34 cellular contexts compared by ENCODE assay signal in the genomic region with DNA sequence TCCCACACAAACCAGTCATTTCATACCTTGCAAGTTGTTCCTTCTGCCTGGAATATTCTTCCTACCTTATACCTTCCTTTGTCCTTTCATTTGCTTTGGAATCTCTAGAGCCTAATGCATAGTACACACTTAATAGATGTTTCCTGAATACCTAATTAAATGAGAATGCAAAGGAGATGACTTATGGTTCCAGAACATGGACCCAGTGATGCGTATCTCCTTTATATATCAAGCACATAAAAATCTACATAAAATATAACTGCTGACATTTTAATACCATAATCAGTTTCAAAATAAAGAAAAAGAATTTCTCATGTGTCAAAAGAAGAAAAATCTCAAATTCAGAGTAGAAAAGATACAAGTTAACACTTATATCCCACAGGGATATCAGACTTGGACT.
DNase-seq lines count a peak whose midpoint lies in the region; ATAC-seq, FAIRE-seq and TF ChIP-seq lines count a peak whose summit lies in the region.
"Had no signal": no experiment of that assay in that cellular context is flagged by ENCODE, and none has a peak within 500 bp of the region (broad histone marks: within the 10 kb centered on the region; RNA-seq: fewer than 3 reads in every experiment).

No MANE protein-coding gene starts in this region.

- peaks cover 25% of the 10 kb centered on the region for H3K4me1 Mint-ChIP-seq in CD14-positive monocyte
- H3K4me1 Mint-ChIP-seq in stimulated activated memory B cell treated with anti-CD40 and anti-IgM and Interleukin-4, amounts not matched to agents 10 μg/mL and 1 μg/mL and 100 μg/mL, for 72 hours = peaks cover 48% of the 10 kb centered on the region
- H3K4me1 Mint-ChIP-seq in chondrocyte (ENCODE audit: low read depth) = peaks cover 5% of the 10 kb centered on the region

- 92% methylated on average over 1 of the region's 1 CpG for WGBS in K562 (ENCODE audit: insufficient coverage, low coverage, missing lambda C conversion rate)

- no peaks in the 10 kb centered on the region for H3K9me3 ChIP-seq in Karpas-422 (ENCODE audit: low read length)
- H3K9me3 ChIP-seq in K562 (replicated peaks; ENCODE audit: control insufficient read depth, insufficient read depth, low read depth, low read length) = no peaks in the 10 kb centered on the region; the same call in 1 of the 2 replicates
- no peaks in the 10 kb centered on the region for H3K9me3 ChIP-seq in breast epithelium
- H3K9me3 ChIP-seq: testis had no signal

- CTCF ChIA-PET in K562 (lab: Yijun Ruan, JAX; ENCODE audit: low intra/inter-chr PET ratio) = no interaction called here

- H3K27me3 Mint-ChIP-seq in CD14-positive monocyte (ENCODE audit: low read depth in 3 of 3) = peaks cover 0 to 1% (median 0%) of the 10 kb centered on the region in 3 donors
- H3K27me3 Mint-ChIP-seq in stimulated activated memory B cell treated with anti-CD40 and anti-IgM and Interleukin-4, amounts not matched to agents 10 μg/mL and 1 μg/mL and 100 μg/mL, for 72 hours = no peaks in the 10 kb centered on the region
- H3K27me3 Mint-ChIP-seq in chondrocyte (ENCODE audit: low read depth) = no peaks in the 10 kb centered on the region
- H3K27me3 Mint-ChIP-seq: activated naive CD8-positive, alpha-beta T cell treated with anti-CD3 and anti-CD28 coated beads for 36 hours had no signal

- no peak overlapping the region for H2AFZ ChIP-seq in Karpas-422 (ENCODE audit: low read length)
- no peak overlapping the region for H2AFZ ChIP-seq in K562 (ENCODE audit: low read depth, low read length)
- H2AFZ ChIP-seq: GM23338, parathyroid adenoma had no signal

- TF ChIP-seq POLR2A in K562 (conservative IDR thresholded peaks at IDR 0.05) (no peak), erythroblast (IDR thresholded peaks at IDR 0.05; ENCODE audit: low read length) (no peak), breast epithelium (IDR thresholded peaks at IDR 0.05) (no peak)

- FAIRE-seq in K562 (lab: Jason Lieb, UNC) = no peak
- FAIRE-seq: bronchial epithelial cell, endothelial cell of umbilical vein, islet of Langerhans, urothelium cell line had no signal

- H3K27ac Mint-ChIP-seq in CD14-positive monocyte = peak overlapping the region in 4 of 7 donors; percentile 43 to 71 (median 66)
- peak overlapping the region; percentile 94 for H3K27ac Mint-ChIP-seq in stimulated activated memory B cell treated with anti-CD40 and anti-IgM and Interleukin-4, amounts not matched to agents 10 μg/mL and 1 μg/mL and 100 μg/mL, for 72 hours
- H3K27ac Mint-ChIP-seq in chondrocyte (ENCODE audit: unreplicated experiment) = no peak overlapping the region

- H3K4me3 Mint-ChIP-seq in CD14-positive monocyte (no peak overlapping the region), chondrocyte (ENCODE audit: unreplicated experiment) (no peak overlapping the region)
- no peak overlapping the region for H3K4me3 Mint-ChIP-seq in stimulated activated memory B cell treated with anti-CD40 and anti-IgM and Interleukin-4, amounts not matched to agents 10 μg/mL and 1 μg/mL and 100 μg/mL, for 72 hours
- H3K4me3 Mint-ChIP-seq: activated naive CD8-positive, alpha-beta T cell treated with anti-CD3 and anti-CD28 coated beads for 36 hours; GM23338 had no signal

- intact Hi-C loops in CD14-positive monocyte (cut with micrococcal nuclease) = no loop called here
- intact Hi-C loops in K562 (cut with micrococcal nuclease) = loop anchor here (2.0 kb wide), 1 partner anchor 35 kb away; no protein-coding TSS in a partner anchor
- intact Hi-C loops in breast epithelium (cut with DNase I; ENCODE audit: low total_unique reads) = no loop called here

- DNase-seq in CD14-positive monocyte (ENCODE audit: low spot score) (no peak), Karpas-422 (peak; percentile 59), K562 (ENCODE audit: extremely low read depth in 1 of 4, low spot score in 3 of 4) (no peak), chondrocyte (ENCODE audit: low spot score) (no peak), erythroblast (lab: John Stamatoyannopoulos, UW) (no peak), breast epithelium (ENCODE audit: low spot score in 2 of 2) (no peak)
- DNase-seq: activated CD4-positive, alpha-beta T cell treated with anti-CD3 and anti-CD28 coated beads for 48 hours; activated effector memory CD4-positive, alpha-beta T cell treated with anti-CD3 and anti-CD28 coated beads, Interleukin-2, amount 50 U/mL, for 16 hours; activated naive CD8-positive, alpha-beta T cell treated with anti-CD3 and anti-CD28 coated beads for 36 hours; activated T-cell treated with anti-CD3 and anti-CD28 coated beads, Interleukin-2, amount 50 U/mL, for 1 hour; anterior cingulate cortex; C1 segment of cervical spinal cord; Calu3; DND-41; head of caudate nucleus; left ventricle myocardium superior; NCI-H1436 treated with DMSO at 0.1 percent for 48 hours; NCI-H2081 treated with DMSO at 0.1 percent for 48 hours; NCI-H2227 treated with DMSO at 0.1 percent for 48 hours; NCI-H526; NK-92 treated with Interleukin-12 subunit alpha and Interleukin-12 subunit beta, amount 100 ng/mL, for 24 hours; small intestine; stimulated activated naive CD8-positive, alpha-beta T cell treated with anti-CD3 and anti-CD28 coated beads, Interleukin-15, Interleukin-2, amounts not matched to agents 100 U/mL and 50 U/mL, for 24 hours; SW 1271; T-helper 9 cell; testis had no signal

- TF ChIP-seq RAD21 in K562 (CRISPR knock-in tag; conservative IDR thresholded peaks at IDR 0.05 in 1 of 2, IDR thresholded peaks at IDR 0.05 in 1 of 2) = no peak

- POLR2A ChIA-PET in K562 (lab: Yijun Ruan, JAX) = interaction anchor here (1.2 to 2.5 kb wide), 2 partner anchors 31 to 38 kb away, joined by 3 to 9 read pairs; no protein-coding TSS in a partner anchor

- H3K27me3 ChIP-seq in Karpas-422 (ENCODE audit: low read length) (no peaks in the 10 kb centered on the region), K562 (ENCODE audit: control insufficient read depth in 2 of 2, insufficient read depth in 2 of 2, low read length in 2 of 2) (no peaks in the 10 kb centered on the region), breast epithelium (no peaks in the 10 kb centered on the region)
- H3K27me3 ChIP-seq: testis had no signal

- no peak for ATAC-seq in K562
- ATAC-seq in stimulated activated memory B cell treated with anti-CD40 and anti-IgM and Interleukin-4, amounts not matched to agents 10 μg/mL and 1 μg/mL and 100 μg/mL, for 72 hours = no peak
- ATAC-seq: left ventricle myocardium superior had no signal

- H3K4me3 ChIP-seq in Karpas-422 (ENCODE audit: low read length) = peak overlapping the region; percentile 35; the same call in 1 of the 2 replicates
- H3K4me3 ChIP-seq in K562 = no peak overlapping the region
- H3K4me3 ChIP-seq in breast epithelium = no peak overlapping the region
- H3K4me3 ChIP-seq: GM23338, testis had no signal

- in situ Hi-C loops in K562 (cut with MboI) = loop anchor here (10.0 kb wide), 1 partner anchor 227 kb away; no protein-coding TSS in a partner anchor

- H3K36me3 ChIP-seq in Karpas-422 (ENCODE audit: insufficient read depth, low read length) = no peaks in the 10 kb centered on the region
- H3K36me3 ChIP-seq in K562 (ENCODE audit: control insufficient read depth, insufficient read depth, low read length) = peaks cover 28% of the 10 kb centered on the region
- no peaks in the 10 kb centered on the region for H3K36me3 ChIP-seq in breast epithelium

- peaks cover 27% of the 10 kb centered on the region for H3K4me1 ChIP-seq in Karpas-422 (ENCODE audit: low read length)
- H3K4me1 ChIP-seq in K562 (replicated peaks in 1 of 2; ENCODE audit: control insufficient read depth in 2 of 2, insufficient read depth in 2 of 2, low read length in 2 of 2) = peaks cover 10 to 57% of the 10 kb centered on the region in 2 experiments
- H3K4me1 ChIP-seq in breast epithelium = no peaks in the 10 kb centered on the region

- H3K9ac ChIP-seq in Karpas-422 (ENCODE audit: low read length) = no peak overlapping the region
- no peak overlapping the region for H3K9ac ChIP-seq in K562 (ENCODE audit: insufficient read depth in 1 of 2, low read depth in 2 of 2, low read length in 2 of 2)
- H3K9ac ChIP-seq: parathyroid adenoma had no signal

- H3K9me2 ChIP-seq in Karpas-422 (replicated peaks; ENCODE audit: insufficient read depth, low read length) = no peaks in the 10 kb centered on the region

- TF ChIP-seq CTCF in CD14-positive monocyte (IDR thresholded peaks at IDR 0.05) = no peak
- no peak for TF ChIP-seq CTCF in K562 (IDR thresholded peaks at IDR 0.05 in 2 of 3, conservative IDR thresholded peaks at IDR 0.05 in 1 of 3; ENCODE audit: insufficient read depth in 2 of 3, low read depth in 1 of 3, low read length in 3 of 3)
- TF ChIP-seq CTCF in chondrocyte (IDR thresholded peaks at IDR 0.05) = no peak
- TF ChIP-seq CTCF in breast epithelium (IDR thresholded peaks at IDR 0.05) = no peak

- no peaks in the 10 kb centered on the region for H3K79me2 ChIP-seq in Karpas-422 (ENCODE audit: low read length)
- peaks cover 94% of the 10 kb centered on the region for H3K79me2 ChIP-seq in K562 (ENCODE audit: control insufficient read depth, insufficient read depth, low read length)

- BruUV-seq in K562 (replicated peaks; lab: Mats Ljungman, UMichigan) = no TSS peak

- H3K9me3 Mint-ChIP-seq in CD14-positive monocyte (peaks cover 0 to 2% (median 0%) of the 10 kb centered on the region in 7 donors), chondrocyte (ENCODE audit: low read depth) (peaks cover 8% of the 10 kb centered on the region)
- peaks cover 10% of the 10 kb centered on the region for H3K9me3 Mint-ChIP-seq in stimulated activated memory B cell treated with anti-CD40 and anti-IgM and Interleukin-4, amounts not matched to agents 10 μg/mL and 1 μg/mL and 100 μg/mL, for 72 hours
- H3K9me3 Mint-ChIP-seq: GM23338 had no signal

- TF ChIP-seq EP300 in K562 (IDR thresholded peaks at IDR 0.05; ENCODE audit: low read length) = no peak

- H3K27ac ChIP-seq in Karpas-422 (ENCODE audit: low read length) = peak overlapping the region; percentile 55
- peak overlapping the region; percentile 36; the same call in 2 of the 3 replicates for H3K27ac ChIP-seq in K562 (ENCODE audit: extremely low read depth, low read depth, low read length)
- no peak overlapping the region for H3K27ac ChIP-seq in breast epithelium
- H3K27ac ChIP-seq: parathyroid adenoma, testis, VCaP had no signal

- H3K9me1 ChIP-seq in K562 (ENCODE audit: control insufficient read depth, insufficient read depth, low read length) = no peaks in the 10 kb centered on the region

- H3K4me2 ChIP-seq in Karpas-422 (ENCODE audit: low read depth, low read length, poor library complexity, severe bottlenecking) (peak overlapping the region; percentile 46), K562 (ENCODE audit: insufficient read depth, low read length) (peak overlapping the region; percentile 10; the same call in 1 of the 2 replicates)
- H3K4me2 ChIP-seq: GM23338 had no signal

- peaks cover 15 to 22% of the 10 kb centered on the region in 2 donors for H3K36me3 Mint-ChIP-seq in CD14-positive monocyte
- H3K36me3 Mint-ChIP-seq in stimulated activated memory B cell treated with anti-CD40 and anti-IgM and Interleukin-4, amounts not matched to agents 10 μg/mL and 1 μg/mL and 100 μg/mL, for 72 hours = peaks cover 54% of the 10 kb centered on the region
- peaks cover 7% of the 10 kb centered on the region for H3K36me3 Mint-ChIP-seq in chondrocyte (ENCODE audit: low read depth)

- H4K20me1 ChIP-seq in Karpas-422 (ENCODE audit: insufficient read depth, low read depth, low read length) (no peaks in the 10 kb centered on the region), K562 (replicated peaks; ENCODE audit: control insufficient read depth, insufficient read depth, low read length) (no peaks in the 10 kb centered on the region)

TF ChIP-seq in K562, 482 proteins besides CTCF, POLR2A, EP300 and RAD21 (continues in another document):
- no peak for TF ChIP-seq YBX1 (IDR thresholded peaks at IDR 0.05)

Comparison
In these comparisons a context has a peak if more than half of its experiments do, and no peak if none do; other contexts are left out.
1. H3K27ac ChIP-seq: peak in Karpas-422 (single experiment) and K562 (single experiment); none in breast epithelium (0 of 2).